In the genomic region with DNA sequence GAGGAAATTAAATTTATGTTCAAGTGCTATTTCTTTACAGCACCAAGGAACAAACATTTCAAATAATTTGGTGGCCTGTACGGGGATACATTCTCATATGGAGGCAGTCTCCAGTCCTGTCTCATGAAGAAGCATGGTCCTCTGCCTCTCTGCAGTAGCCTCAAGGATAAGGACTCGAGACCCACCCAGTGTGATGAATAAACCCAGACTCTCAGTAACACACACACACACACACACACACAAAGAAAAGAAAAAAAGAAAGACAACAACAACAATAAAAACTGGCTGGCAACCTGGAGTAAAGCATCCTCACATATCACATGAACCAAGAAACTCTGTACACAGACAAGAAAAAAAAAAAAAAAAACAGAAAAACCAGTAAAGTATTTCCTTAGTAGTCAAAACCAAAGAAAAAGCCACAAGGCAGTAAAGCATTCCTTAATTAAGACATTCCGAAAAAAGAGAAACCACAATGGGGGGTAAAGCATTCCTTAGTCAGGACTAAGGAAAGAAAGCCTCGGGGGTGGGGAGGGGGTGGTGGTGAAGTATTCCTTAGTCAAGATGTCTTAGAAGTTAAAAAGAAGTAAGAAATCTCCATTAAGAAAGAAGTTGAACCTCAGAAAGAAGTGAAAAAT, we compare ENCODE assay signal across 10 cellular contexts. TPM values are rescaled to one million over a fixed set of nuclear protein-coding genes. Genes with fewer than 3 reads are reported as not detected.
A peak's percentile ranks its signal among the peaks of the same experiment; 100 is the strongest.
DNase-seq lines count a peak whose midpoint lies in the region; ATAC-seq and TF ChIP-seq lines count a peak whose summit lies in the region.
"Had no signal": no experiment of that assay in that cellular context is flagged by ENCODE, and none has a peak within 500 bp of the region (broad histone marks: within the 10 kb centered on the region; RNA-seq: fewer than 3 reads in every experiment).

No MANE protein-coding gene starts in this region.

- H3K4me1 Mint-ChIP-seq in activated naive CD8-positive, alpha-beta T cell treated with anti-CD3 and anti-CD28 coated beads for 36 hours = peaks cover 8% of the 10 kb centered on the region

- no peaks in the 10 kb centered on the region for H3K36me3 ChIP-seq in gastroesophageal sphincter
- no peaks in the 10 kb centered on the region for H3K36me3 ChIP-seq in BE2C

- no peak for TF ChIP-seq EP300 in gastroesophageal sphincter (IDR thresholded peaks at IDR 0.05)

- intact Hi-C loops in sciatic nerve (cut with DNase I) = no loop called here

- H3K36me3 Mint-ChIP-seq in activated naive CD8-positive, alpha-beta T cell treated with anti-CD3 and anti-CD28 coated beads for 36 hours = no peaks in the 10 kb centered on the region

- TF ChIP-seq CTCF in gastroesophageal sphincter (IDR thresholded peaks at IDR 0.05) (no peak), BE2C (IDR thresholded peaks at IDR 0.05; ENCODE audit: low read depth, low read length) (no peak)

- H3K27me3 ChIP-seq in gastroesophageal sphincter (no peaks in the 10 kb centered on the region), BE2C (no peaks in the 10 kb centered on the region)

- H3K9me3 Mint-ChIP-seq in activated naive CD8-positive, alpha-beta T cell treated with anti-CD3 and anti-CD28 coated beads for 36 hours = no peaks in the 10 kb centered on the region

- H3K4me1 ChIP-seq in gastroesophageal sphincter = peaks cover 13 to 57% (median 14%) of the 10 kb centered on the region in 3 donors
- H3K4me1 ChIP-seq in BE2C = no peaks in the 10 kb centered on the region

- no peak overlapping the region for H3K4me3 Mint-ChIP-seq in activated naive CD8-positive, alpha-beta T cell treated with anti-CD3 and anti-CD28 coated beads for 36 hours

- H3K27ac ChIP-seq in gastroesophageal sphincter = peak overlapping the region; percentile 23 to 74 (median 50)

- H3K4me3 ChIP-seq in gastroesophageal sphincter = no peak overlapping the region
- no peak overlapping the region for H3K4me3 ChIP-seq in BE2C (ENCODE audit: low read depth, low read length)

- ATAC-seq in gastroesophageal sphincter (no peak), sciatic nerve (peak; percentile 53), HG03159 (IDR thresholded peaks at IDR 0.05; ENCODE audit: unreplicated experiment) (no peak)

- peaks cover 12% of the 10 kb centered on the region for H3K27me3 Mint-ChIP-seq in activated naive CD8-positive, alpha-beta T cell treated with anti-CD3 and anti-CD28 coated beads for 36 hours

- no peaks in the 10 kb centered on the region for H3K9me3 ChIP-seq in gastroesophageal sphincter
- H3K9me3 ChIP-seq in BE2C = no peaks in the 10 kb centered on the region

- no peak overlapping the region for H3K27ac Mint-ChIP-seq in activated naive CD8-positive, alpha-beta T cell treated with anti-CD3 and anti-CD28 coated beads for 36 hours

- DNase-seq in GM03348 (ENCODE audit: low spot score) (peak; percentile 72), amniotic epithelial cell (ENCODE audit: low read depth) (peak; percentile 83), sciatic nerve (ENCODE audit: low spot score) (no peak), NCI-H1092 treated with DMSO at 0.1 percent for 48 hours (lab: John Stamatoyannopoulos, UW) (no peak), BE2C (no peak)
- DNase-seq in activated naive CD8-positive, alpha-beta T cell treated with anti-CD3 and anti-CD28 coated beads for 36 hours = no peak
- DNase-seq: GF-D8; stimulated activated CD4-positive, alpha-beta T cell treated with anti-CD3 and anti-CD28 coated beads, Interleukin-1b, Interleukin-23, amount 100 ng/mL, for 48 hours had no signal

- WGBS in gastroesophageal sphincter (ENCODE audit: low coverage in 1 of 2), 2 donors = 45 to 56% methylated on average over 2 to 4 of the region's 4 CpGs

- TF ChIP-seq POLR2A in gastroesophageal sphincter (IDR thresholded peaks at IDR 0.05) = no peak

RNA-seq across cellular contexts. Expression of a gene that starts 28.4 kb away (rescaled TPM):
- total RNA-seq in gastroesophageal sphincter = under 1 TPM in 2 of 4 donors, not detected in 2; 0.12 to 0.81 TPM
- total RNA-seq in sciatic nerve = 10.2 TPM
- total RNA-seq in activated naive CD8-positive, alpha-beta T cell treated with anti-CD3 and anti-CD28 coated beads for 36 hours = not detected
- polyA plus RNA-seq in BE2C (2012; ENCODE audit: insufficient read depth, insufficient read length, low read depth) = not detected

RNA-seq across cellular contexts. Expression of a gene that starts 34.8 kb away (rescaled TPM):
- 10 to 100 TPM; 33.9 to 74.1 (median 35.9) TPM for total RNA-seq in gastroesophageal sphincter
- 58.3 TPM for total RNA-seq in sciatic nerve
- not detected for total RNA-seq in activated naive CD8-positive, alpha-beta T cell treated with anti-CD3 and anti-CD28 coated beads for 36 hours
- polyA plus RNA-seq in BE2C (2012; ENCODE audit: insufficient read depth, insufficient read length, low read depth) = not detected

Comparison
In these comparisons a context has a peak if more than half of its experiments do, and no peak if none do; other contexts are left out.
1. DNase-seq: peak in GM03348 (single experiment) and amniotic epithelial cell (single experiment); none in sciatic nerve (single experiment), activated naive CD8-positive, alpha-beta T cell treated with anti-CD3 and anti-CD28 coated beads for 36 hours (single experiment), NCI-H1092 treated with DMSO at 0.1 percent for 48 hours (single experiment) and BE2C (single experiment).
2. RNA of a gene that starts 34.8 kb away (total RNA-seq): 58.3 TPM in sciatic nerve (single experiment) and 33.9 to 74.1 TPM in gastroesophageal sphincter; not detected in activated naive CD8-positive, alpha-beta T cell treated with anti-CD3 and anti-CD28 coated beads for 36 hours; every median in the first group is over 10 times any median in the second.